In the genomic region with DNA sequence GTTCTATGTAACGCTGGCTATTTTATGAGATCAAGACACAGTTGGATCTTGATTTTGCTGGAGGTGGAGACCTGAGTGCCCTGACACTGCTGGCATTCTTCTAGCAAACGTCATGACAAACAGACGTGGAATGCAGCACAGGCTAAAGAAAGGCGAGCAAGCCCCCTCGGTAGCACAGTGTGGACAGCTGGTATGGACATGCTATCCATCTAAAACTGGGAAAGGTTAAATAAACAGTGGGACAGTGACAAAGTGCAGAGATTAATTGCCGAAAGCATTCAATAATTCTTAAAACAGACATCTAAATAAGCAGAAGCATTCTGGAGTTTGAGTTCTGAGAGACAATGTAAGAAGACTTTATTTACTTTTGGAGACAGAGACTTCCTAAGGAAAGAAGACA, we compare ENCODE assay signal across 1 cellular context.
TF ChIP-seq lines count a peak whose summit lies in the region.

No MANE protein-coding gene starts in this region.

TF ChIP-seq in SK-N-SH treated with all-trans-retinoic acid at 6 μM for 48 hours, 23 proteins besides CTCF, POLR2A, EP300 and RAD21 (continued from another document):
- TF ChIP-seq, protein P1, sequence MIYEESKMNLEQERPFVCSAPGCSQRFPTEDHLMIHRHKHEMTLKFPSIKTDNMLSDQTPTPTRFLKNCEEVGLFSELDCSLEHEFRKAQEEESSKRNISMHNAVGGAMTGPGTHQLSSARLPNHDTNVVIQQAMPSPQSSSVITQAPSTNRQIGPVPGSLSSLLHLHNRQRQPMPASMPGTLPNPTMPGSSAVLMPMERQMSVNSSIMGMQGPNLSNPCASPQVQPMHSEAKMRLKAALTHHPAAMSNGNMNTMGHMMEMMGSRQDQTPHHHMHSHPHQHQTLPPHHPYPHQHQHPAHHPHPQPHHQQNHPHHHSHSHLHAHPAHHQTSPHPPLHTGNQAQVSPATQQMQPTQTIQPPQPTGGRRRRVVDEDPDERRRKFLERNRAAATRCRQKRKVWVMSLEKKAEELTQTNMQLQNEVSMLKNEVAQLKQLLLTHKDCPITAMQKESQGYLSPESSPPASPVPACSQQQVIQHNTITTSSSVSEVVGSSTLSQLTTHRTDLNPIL (CRISPR knock-in tag; IDR thresholded peaks at IDR 0.05; ENCODE audit: low read depth), result no peak
- TF ChIP-seq ARNTL (CRISPR knock-in tag; IDR thresholded peaks at IDR 0.05; ENCODE audit: borderline replicate concordance, low read depth) (no peak), SNAI2 (CRISPR knock-in tag; IDR thresholded peaks at IDR 0.05) (0 out of 2 replicates have a peak, but pooled peaks have one; percentile 24), TOX (CRISPR knock-in tag; IDR thresholded peaks at IDR 0.05; ENCODE audit: borderline replicate concordance) (peak; percentile 62; the same call in 1 of the 2 replicates), ZC3H10 (CRISPR knock-in tag; IDR thresholded peaks at IDR 0.05) (no peak)
